Comparison of ENCODE assay signal across 13 cellular contexts in genomic region chr2:162000466-162000865, GRCh38.
A peak's percentile ranks its signal among the peaks of the same experiment; 100 is the strongest.
DNase-seq lines count a peak whose midpoint lies in the region; ATAC-seq and TF ChIP-seq lines count a peak whose summit lies in the region.
"Had no signal": no experiment of that assay in that cellular context is flagged by ENCODE, and none has a peak within 500 bp of the region (broad histone marks: within the 10 kb centered on the region; RNA-seq: fewer than 3 reads in every experiment).

No MANE protein-coding gene starts in this region.

- no peak overlapping the region for H3K27ac ChIP-seq in CD4-positive, alpha-beta memory T cell (ENCODE audit: low read depth, low read length)
- H3K27ac ChIP-seq in CD8-positive, alpha-beta T cell (ENCODE audit: low read depth, low read length) = no peak overlapping the region

- no peak overlapping the region for H3K4me3 Mint-ChIP-seq in CD4-positive, alpha-beta memory T cell
- H3K4me3 Mint-ChIP-seq in CD8-positive, alpha-beta T cell = no peak overlapping the region
- no peak overlapping the region for H3K4me3 Mint-ChIP-seq in activated CD8-positive, alpha-beta T cell treated with anti-CD3 and anti-CD28 coated beads for 36 hours

- POLR2A ChIA-PET in CD4-positive, alpha-beta memory T cell (lab: Charles Lee; ENCODE audit: partially characterized antibody) = interaction anchor here (0.8 to 3.4 kb wide), 2 partner anchors 11 to 73 kb away, joined by 3 to 13 read pairs; no protein-coding TSS in a partner anchor
- POLR2A ChIA-PET in CD8-positive, alpha-beta T cell (lab: Charles Lee) = no interaction called here
- POLR2A ChIA-PET in activated CD8-positive, alpha-beta T cell treated with anti-CD3 and anti-CD28 coated beads for 36 hours (lab: Charles Lee) = interaction anchor here (0.7 kb wide), 1 partner anchor 45 kb away, joined by 3 read pairs; no protein-coding TSS in a partner anchor

- H3K27me3 ChIP-seq in CD4-positive, alpha-beta memory T cell (ENCODE audit: insufficient read depth, low read length) = no peaks in the 10 kb centered on the region
- no peaks in the 10 kb centered on the region for H3K27me3 ChIP-seq in CD8-positive, alpha-beta T cell (ENCODE audit: insufficient read depth, low read length)
- H3K27me3 ChIP-seq: BE2C had no signal

- intact Hi-C loops in CD4-positive, alpha-beta memory T cell (cut with micrococcal nuclease) = no loop called here
- intact Hi-C loops in CD8-positive, alpha-beta T cell (cut with DNase I, micrococcal nuclease) = no loop called here
- intact Hi-C loops in activated CD8-positive, alpha-beta T cell treated with anti-CD3 and anti-CD28 coated beads for 36 hours (cut with micrococcal nuclease) = no loop called here
- intact Hi-C loops in posterior vena cava (cut with DNase I) = loop anchor here in 1 of 2 donors (10.0 kb wide), 1 partner anchor 124 kb away; no protein-coding TSS in a partner anchor

- ATAC-seq in CD8-positive, alpha-beta T cell = no peak
- ATAC-seq in activated CD8-positive, alpha-beta T cell treated with anti-CD3 and anti-CD28 coated beads for 36 hours = no peak
- no peak for ATAC-seq in HG03457 (IDR thresholded peaks at IDR 0.05; ENCODE audit: unreplicated experiment)

- no peak for DNase-seq in CD4-positive, alpha-beta memory T cell
- no peak for DNase-seq in CD8-positive, alpha-beta T cell
- DNase-seq in activated CD8-positive, alpha-beta T cell treated with anti-CD3 and anti-CD28 coated beads for 36 hours = no peak
- peak; percentile 46 for DNase-seq in fibroblast of gingiva (ENCODE audit: low read depth)
- DNase-seq in posterior vena cava (ENCODE audit: low spot score) = no peak
- DNase-seq in SIG-M5 treated with dmso at 0.1 percent for 504 hours (lab: John Stamatoyannopoulos, UW; ENCODE audit: unreplicated experiment) = no peak
- DNase-seq: BE2C, Karpas-422, NCI-H1930, NCI-H2171, NCI-H524, SHP77 had no signal

- CTCF ChIA-PET in CD4-positive, alpha-beta memory T cell (lab: Charles Lee; ENCODE audit: partially characterized antibody) = interaction anchor here (0.6 to 1.7 kb wide), 6 partner anchors 8 to 126 kb away, joined by 3 to 4 read pairs (median 3); no protein-coding TSS in a partner anchor
- CTCF ChIA-PET in CD8-positive, alpha-beta T cell (lab: Charles Lee) = interaction anchor here (2.2 kb wide), 1 partner anchor 10 kb away, joined by 9 read pairs; no protein-coding TSS in a partner anchor
- CTCF ChIA-PET in activated CD8-positive, alpha-beta T cell treated with anti-CD3 and anti-CD28 coated beads for 36 hours (lab: Charles Lee) = interaction anchor here (1.3 to 4.1 kb wide), 2 partner anchors 11 to 122 kb away, joined by 4 to 17 read pairs; no protein-coding TSS in a partner anchor

- H3K4me1 Mint-ChIP-seq in CD4-positive, alpha-beta memory T cell = peaks cover 22 to 58% (median 36%) of the 10 kb centered on the region in 4 donors
- H3K4me1 Mint-ChIP-seq in CD8-positive, alpha-beta T cell (ENCODE audit: low read depth) = peaks cover 37% of the 10 kb centered on the region
- H3K4me1 Mint-ChIP-seq in activated CD8-positive, alpha-beta T cell treated with anti-CD3 and anti-CD28 coated beads for 36 hours (ENCODE audit: low read depth) = peaks cover 25% of the 10 kb centered on the region

- no peaks in the 10 kb centered on the region for H3K9me3 ChIP-seq in CD4-positive, alpha-beta memory T cell (ENCODE audit: control insufficient read depth in 1 of 2, low read length in 2 of 2)
- no peaks in the 10 kb centered on the region for H3K9me3 ChIP-seq in CD8-positive, alpha-beta T cell (ENCODE audit: low read length)
- H3K9me3 ChIP-seq: BE2C had no signal

- peak overlapping the region in 5 of 7 donors; percentile 14 to 61 (median 31) for H3K27ac Mint-ChIP-seq in CD4-positive, alpha-beta memory T cell
- H3K27ac Mint-ChIP-seq in CD8-positive, alpha-beta T cell = peak overlapping the region; percentile 41
- peak overlapping the region; percentile 14 for H3K27ac Mint-ChIP-seq in activated CD8-positive, alpha-beta T cell treated with anti-CD3 and anti-CD28 coated beads for 36 hours

- no peaks in the 10 kb centered on the region for H3K27me3 Mint-ChIP-seq in CD4-positive, alpha-beta memory T cell
- no peaks in the 10 kb centered on the region for H3K27me3 Mint-ChIP-seq in CD8-positive, alpha-beta T cell (ENCODE audit: low read depth)
- H3K27me3 Mint-ChIP-seq in activated CD8-positive, alpha-beta T cell treated with anti-CD3 and anti-CD28 coated beads for 36 hours = no peaks in the 10 kb centered on the region

- peaks cover 6% of the 10 kb centered on the region for H3K36me3 ChIP-seq in CD4-positive, alpha-beta memory T cell (ENCODE audit: insufficient read depth, low read length)
- no peaks in the 10 kb centered on the region for H3K36me3 ChIP-seq in CD8-positive, alpha-beta T cell (ENCODE audit: insufficient read depth, low read length)
- H3K36me3 ChIP-seq: BE2C had no signal

- peaks cover 15% of the 10 kb centered on the region for H3K4me1 ChIP-seq in CD4-positive, alpha-beta memory T cell (ENCODE audit: insufficient read depth, low read length)
- peaks cover 9% of the 10 kb centered on the region for H3K4me1 ChIP-seq in CD8-positive, alpha-beta T cell (ENCODE audit: insufficient read depth, low read length)
- H3K4me1 ChIP-seq: BE2C had no signal

- peaks cover 69 to 70% of the 10 kb centered on the region in 2 donors for H3K36me3 Mint-ChIP-seq in CD4-positive, alpha-beta memory T cell
- peaks cover 69% of the 10 kb centered on the region for H3K36me3 Mint-ChIP-seq in CD8-positive, alpha-beta T cell
- peaks cover 70% of the 10 kb centered on the region for H3K36me3 Mint-ChIP-seq in activated CD8-positive, alpha-beta T cell treated with anti-CD3 and anti-CD28 coated beads for 36 hours (ENCODE audit: low read depth)

- TF ChIP-seq CTCF in CD8-positive, alpha-beta T cell (IDR thresholded peaks at IDR 0.05) = no peak
- no peak for TF ChIP-seq CTCF in activated CD8-positive, alpha-beta T cell treated with anti-CD3 and anti-CD28 coated beads for 36 hours (IDR thresholded peaks at IDR 0.05)

- H3K9me3 Mint-ChIP-seq in CD4-positive, alpha-beta memory T cell = no peaks in the 10 kb centered on the region
- H3K9me3 Mint-ChIP-seq in CD8-positive, alpha-beta T cell = no peaks in the 10 kb centered on the region
- no peaks in the 10 kb centered on the region for H3K9me3 Mint-ChIP-seq in activated CD8-positive, alpha-beta T cell treated with anti-CD3 and anti-CD28 coated beads for 36 hours

- no peak overlapping the region for H3K4me3 ChIP-seq in CD4-positive, alpha-beta memory T cell (ENCODE audit: low read length in 2 of 2)
- H3K4me3 ChIP-seq in CD8-positive, alpha-beta T cell (ENCODE audit: low read depth, low read length) = no peak overlapping the region
